ENCODE assay signal across 1 cellular context in the genomic region with DNA sequence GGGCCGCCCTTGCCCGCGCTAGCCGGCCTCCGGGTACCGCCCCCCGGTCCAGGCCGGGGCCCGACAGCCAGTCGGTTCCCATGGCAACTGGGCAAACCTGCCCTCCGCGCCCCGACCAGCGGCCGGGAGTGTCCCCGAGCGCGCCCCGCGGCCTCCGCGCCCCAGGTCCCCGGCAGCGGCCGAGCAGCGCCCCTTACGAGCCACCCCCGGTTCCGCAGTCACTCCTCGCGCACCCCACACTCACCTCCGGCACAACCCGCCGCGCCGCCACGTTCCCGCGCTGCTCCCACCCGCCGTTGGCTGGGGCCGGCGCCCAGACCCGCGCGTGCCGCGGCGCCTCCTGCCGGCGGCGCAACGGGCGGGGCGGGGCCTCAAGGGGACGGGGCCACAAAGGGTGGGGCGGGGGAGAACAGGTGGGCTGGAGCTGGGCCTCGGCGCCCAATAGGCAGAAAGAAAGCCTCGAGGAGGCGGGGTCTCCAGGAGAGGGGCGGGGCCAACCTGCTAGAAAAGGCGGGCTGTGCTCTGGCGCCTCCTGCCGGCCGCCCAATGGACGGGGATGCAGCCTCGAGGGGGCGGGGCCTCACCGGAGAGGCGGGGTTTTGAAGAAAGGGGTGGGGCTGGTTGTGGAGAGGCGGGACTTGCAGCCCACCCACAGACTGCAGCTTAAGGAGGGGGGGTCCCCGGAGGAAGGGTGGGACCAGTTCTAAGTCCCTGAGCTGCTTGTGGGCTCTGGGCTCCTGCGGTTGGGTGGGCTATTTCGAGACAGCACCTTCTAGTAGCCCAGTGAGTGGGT.
TF ChIP-seq lines count a peak whose summit lies in the region.

A gene with protein sequence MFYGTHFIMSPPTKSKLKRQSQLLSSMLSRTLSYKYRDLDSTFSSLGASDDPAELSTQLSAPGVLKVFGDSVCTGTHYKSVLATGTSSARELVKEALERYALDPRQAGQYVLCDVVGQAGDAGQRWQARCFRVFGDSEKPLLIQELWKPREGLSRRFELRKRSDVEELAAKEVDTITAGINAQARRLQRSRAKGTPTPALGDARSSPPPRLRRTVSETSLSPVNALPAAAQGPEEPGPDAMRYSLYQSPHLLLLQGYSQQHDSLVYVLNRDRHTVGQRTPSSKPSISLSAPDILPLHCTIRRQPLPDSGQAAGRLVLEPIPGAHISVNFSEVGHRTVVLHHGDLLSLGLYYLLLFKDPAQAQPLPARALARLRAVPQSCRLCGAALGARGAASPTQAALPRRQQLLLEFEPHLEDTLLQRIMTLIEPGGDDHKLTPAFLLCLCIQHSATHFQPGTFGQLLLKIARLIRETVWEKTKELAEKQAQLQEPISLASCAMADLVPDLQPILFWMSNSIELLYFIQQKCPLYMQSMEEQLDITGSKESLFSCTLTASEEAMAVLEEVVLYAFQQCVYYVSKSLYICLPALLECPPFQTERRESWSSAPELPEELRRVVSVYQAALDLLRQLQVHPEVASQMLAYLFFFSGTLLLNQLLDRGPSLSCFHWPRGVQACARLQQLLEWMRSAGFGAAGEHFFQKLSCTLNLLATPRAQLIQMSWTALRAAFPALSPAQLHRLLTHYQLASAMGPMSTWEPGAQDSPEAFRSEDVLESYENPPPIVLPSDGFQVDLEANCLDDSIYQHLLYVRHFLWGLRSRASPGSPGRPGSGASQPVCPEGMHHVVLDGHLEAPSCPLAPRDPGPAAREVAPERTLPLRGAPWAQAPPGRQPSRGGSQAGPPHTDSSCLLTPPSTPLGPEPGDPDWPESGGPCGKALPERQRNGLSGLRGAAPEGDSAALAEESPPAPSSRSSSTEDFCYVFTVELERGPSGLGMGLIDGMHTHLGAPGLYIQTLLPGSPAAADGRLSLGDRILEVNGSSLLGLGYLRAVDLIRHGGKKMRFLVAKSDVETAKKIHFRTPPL (minus strand): TSS at position 365 of the 793 bp plus-strand sequence. CDS start 5,577 bp downstream, outside the sequence.

TF ChIP-seq in HepG2, 621 proteins besides CTCF, POLR2A, EP300 and RAD21 (continued from another document and continues in another):
- TF ChIP-seq, protein P1, sequence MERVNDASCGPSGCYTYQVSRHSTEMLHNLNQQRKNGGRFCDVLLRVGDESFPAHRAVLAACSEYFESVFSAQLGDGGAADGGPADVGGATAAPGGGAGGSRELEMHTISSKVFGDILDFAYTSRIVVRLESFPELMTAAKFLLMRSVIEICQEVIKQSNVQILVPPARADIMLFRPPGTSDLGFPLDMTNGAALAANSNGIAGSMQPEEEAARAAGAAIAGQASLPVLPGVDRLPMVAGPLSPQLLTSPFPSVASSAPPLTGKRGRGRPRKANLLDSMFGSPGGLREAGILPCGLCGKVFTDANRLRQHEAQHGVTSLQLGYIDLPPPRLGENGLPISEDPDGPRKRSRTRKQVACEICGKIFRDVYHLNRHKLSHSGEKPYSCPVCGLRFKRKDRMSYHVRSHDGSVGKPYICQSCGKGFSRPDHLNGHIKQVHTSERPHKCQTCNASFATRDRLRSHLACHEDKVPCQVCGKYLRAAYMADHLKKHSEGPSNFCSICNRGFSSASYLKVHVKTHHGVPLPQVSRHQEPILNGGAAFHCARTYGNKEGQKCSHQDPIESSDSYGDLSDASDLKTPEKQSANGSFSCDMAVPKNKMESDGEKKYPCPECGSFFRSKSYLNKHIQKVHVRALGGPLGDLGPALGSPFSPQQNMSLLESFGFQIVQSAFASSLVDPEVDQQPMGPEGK (CRISPR knock-in tag; IDR thresholded peaks at IDR 0.05): 0 out of 2 replicates have a peak, but pooled peaks have one; percentile 28
- TF ChIP-seq, protein P2, sequence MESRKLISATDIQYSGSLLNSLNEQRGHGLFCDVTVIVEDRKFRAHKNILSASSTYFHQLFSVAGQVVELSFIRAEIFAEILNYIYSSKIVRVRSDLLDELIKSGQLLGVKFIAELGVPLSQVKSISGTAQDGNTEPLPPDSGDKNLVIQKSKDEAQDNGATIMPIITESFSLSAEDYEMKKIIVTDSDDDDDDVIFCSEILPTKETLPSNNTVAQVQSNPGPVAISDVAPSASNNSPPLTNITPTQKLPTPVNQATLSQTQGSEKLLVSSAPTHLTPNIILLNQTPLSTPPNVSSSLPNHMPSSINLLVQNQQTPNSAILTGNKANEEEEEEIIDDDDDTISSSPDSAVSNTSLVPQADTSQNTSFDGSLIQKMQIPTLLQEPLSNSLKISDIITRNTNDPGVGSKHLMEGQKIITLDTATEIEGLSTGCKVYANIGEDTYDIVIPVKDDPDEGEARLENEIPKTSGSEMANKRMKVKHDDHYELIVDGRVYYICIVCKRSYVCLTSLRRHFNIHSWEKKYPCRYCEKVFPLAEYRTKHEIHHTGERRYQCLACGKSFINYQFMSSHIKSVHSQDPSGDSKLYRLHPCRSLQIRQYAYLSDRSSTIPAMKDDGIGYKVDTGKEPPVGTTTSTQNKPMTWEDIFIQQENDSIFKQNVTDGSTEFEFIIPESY (CRISPR knock-in tag; IDR thresholded peaks at IDR 0.05): 0 out of 2 replicates have a peak, but pooled peaks have one; percentile 37
- TF ChIP-seq SIX4 (CRISPR knock-in tag; IDR thresholded peaks at IDR 0.05): no peak
- TF ChIP-seq ERF (CRISPR knock-in tag; IDR thresholded peaks at IDR 0.05): peak; percentile 45; the same call in 1 of the 2 replicates
- TF ChIP-seq MYC (CRISPR knock-in tag; IDR thresholded peaks at IDR 0.05; ENCODE audit: borderline replicate concordance): peak; percentile 16; the same call in 1 of the 2 replicates
- TF ChIP-seq SP5 (CRISPR knock-in tag; IDR thresholded peaks at IDR 0.05; ENCODE audit: borderline replicate concordance, low read depth): peak; percentile 39; the same call in 1 of the 2 replicates
- TF ChIP-seq PHF21A (CRISPR knock-in tag; IDR thresholded peaks at IDR 0.05): no peak
- 0 out of 2 replicates have a peak, but pooled peaks have one; percentile 56 for TF ChIP-seq MIER3 (CRISPR knock-in tag; IDR thresholded peaks at IDR 0.05; ENCODE audit: borderline replicate concordance)
- TF ChIP-seq, protein P3, sequence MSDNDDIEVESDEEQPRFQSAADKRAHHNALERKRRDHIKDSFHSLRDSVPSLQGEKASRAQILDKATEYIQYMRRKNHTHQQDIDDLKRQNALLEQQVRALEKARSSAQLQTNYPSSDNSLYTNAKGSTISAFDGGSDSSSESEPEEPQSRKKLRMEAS (IDR thresholded peaks at IDR 0.05): peak; percentile 67
- TF ChIP-seq XRCC5 (optimal IDR thresholded peaks at IDR 0.05; ENCODE audit: low read length): peak; percentile 16
- TF ChIP-seq, protein P4, sequence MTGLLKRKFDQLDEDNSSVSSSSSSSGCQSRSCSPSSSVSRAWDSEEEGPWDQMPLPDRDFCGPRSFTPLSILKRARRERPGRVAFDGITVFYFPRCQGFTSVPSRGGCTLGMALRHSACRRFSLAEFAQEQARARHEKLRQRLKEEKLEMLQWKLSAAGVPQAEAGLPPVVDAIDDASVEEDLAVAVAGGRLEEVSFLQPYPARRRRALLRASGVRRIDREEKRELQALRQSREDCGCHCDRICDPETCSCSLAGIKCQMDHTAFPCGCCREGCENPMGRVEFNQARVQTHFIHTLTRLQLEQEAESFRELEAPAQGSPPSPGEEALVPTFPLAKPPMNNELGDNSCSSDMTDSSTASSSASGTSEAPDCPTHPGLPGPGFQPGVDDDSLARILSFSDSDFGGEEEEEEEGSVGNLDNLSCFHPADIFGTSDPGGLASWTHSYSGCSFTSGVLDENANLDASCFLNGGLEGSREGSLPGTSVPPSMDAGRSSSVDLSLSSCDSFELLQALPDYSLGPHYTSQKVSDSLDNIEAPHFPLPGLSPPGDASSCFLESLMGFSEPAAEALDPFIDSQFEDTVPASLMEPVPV (CRISPR knock-in tag; IDR thresholded peaks at IDR 0.05): 0 out of 2 replicates have a peak, but pooled peaks have one; percentile 13
- TF ChIP-seq IRF2 (CRISPR knock-in tag; IDR thresholded peaks at IDR 0.05): 0 out of 2 replicates have a peak, but pooled peaks have one; percentile 29
- TF ChIP-seq, protein P5, sequence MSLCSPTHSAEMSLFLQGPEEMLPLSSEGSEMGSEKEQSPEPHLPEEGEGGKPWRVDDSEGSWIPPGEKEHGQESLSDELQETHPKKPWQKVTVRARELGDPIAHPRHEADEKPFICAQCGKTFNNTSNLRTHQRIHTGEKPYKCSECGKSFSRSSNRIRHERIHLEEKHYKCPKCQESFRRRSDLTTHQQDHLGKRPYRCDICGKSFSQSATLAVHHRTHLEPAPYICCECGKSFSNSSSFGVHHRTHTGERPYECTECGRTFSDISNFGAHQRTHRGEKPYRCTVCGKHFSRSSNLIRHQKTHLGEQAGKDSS (CRISPR knock-in tag; IDR thresholded peaks at IDR 0.05; ENCODE audit: borderline replicate concordance, low read depth): no peak; the same call in 1 of the 2 replicates
- TF ChIP-seq, protein P6, sequence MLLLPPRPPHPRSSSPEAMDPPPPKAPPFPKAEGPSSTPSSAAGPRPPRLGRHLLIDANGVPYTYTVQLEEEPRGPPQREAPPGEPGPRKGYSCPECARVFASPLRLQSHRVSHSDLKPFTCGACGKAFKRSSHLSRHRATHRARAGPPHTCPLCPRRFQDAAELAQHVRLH (CRISPR knock-in tag; IDR thresholded peaks at IDR 0.05; ENCODE audit: borderline replicate concordance, low read depth): peak; percentile 26; the same call in 1 of the 2 replicates
- peak; percentile 48 for TF ChIP-seq HNRNPK (IDR thresholded peaks at IDR 0.05; ENCODE audit: low read depth, low read length, poor library complexity, severe bottlenecking)
- TF ChIP-seq, protein P7, sequence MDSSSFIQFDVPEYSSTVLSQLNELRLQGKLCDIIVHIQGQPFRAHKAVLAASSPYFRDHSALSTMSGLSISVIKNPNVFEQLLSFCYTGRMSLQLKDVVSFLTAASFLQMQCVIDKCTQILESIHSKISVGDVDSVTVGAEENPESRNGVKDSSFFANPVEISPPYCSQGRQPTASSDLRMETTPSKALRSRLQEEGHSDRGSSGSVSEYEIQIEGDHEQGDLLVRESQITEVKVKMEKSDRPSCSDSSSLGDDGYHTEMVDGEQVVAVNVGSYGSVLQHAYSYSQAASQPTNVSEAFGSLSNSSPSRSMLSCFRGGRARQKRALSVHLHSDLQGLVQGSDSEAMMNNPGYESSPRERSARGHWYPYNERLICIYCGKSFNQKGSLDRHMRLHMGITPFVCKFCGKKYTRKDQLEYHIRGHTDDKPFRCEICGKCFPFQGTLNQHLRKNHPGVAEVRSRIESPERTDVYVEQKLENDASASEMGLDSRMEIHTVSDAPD (CRISPR knock-in tag; IDR thresholded peaks at IDR 0.05): no peak
- peak; percentile 85; the same call in 1 of the 2 replicates for TF ChIP-seq DR1 (CRISPR knock-in tag; IDR thresholded peaks at IDR 0.05)
- TF ChIP-seq, protein P8, sequence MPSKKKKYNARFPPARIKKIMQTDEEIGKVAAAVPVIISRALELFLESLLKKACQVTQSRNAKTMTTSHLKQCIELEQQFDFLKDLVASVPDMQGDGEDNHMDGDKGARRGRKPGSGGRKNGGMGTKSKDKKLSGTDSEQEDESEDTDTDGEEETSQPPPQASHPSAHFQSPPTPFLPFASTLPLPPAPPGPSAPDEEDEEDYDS (CRISPR knock-in tag; IDR thresholded peaks at IDR 0.05): peak; percentile 94
- 0 out of 2 replicates have a peak, but pooled peaks have one; percentile 33 for TF ChIP-seq TSC22D2 (CRISPR knock-in tag; IDR thresholded peaks at IDR 0.05; ENCODE audit: borderline replicate concordance)
- TF ChIP-seq, protein P9, sequence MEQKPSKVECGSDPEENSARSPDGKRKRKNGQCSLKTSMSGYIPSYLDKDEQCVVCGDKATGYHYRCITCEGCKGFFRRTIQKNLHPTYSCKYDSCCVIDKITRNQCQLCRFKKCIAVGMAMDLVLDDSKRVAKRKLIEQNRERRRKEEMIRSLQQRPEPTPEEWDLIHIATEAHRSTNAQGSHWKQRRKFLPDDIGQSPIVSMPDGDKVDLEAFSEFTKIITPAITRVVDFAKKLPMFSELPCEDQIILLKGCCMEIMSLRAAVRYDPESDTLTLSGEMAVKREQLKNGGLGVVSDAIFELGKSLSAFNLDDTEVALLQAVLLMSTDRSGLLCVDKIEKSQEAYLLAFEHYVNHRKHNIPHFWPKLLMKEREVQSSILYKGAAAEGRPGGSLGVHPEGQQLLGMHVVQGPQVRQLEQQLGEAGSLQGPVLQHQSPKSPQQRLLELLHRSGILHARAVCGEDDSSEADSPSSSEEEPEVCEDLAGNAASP (CRISPR knock-in tag; IDR thresholded peaks at IDR 0.05; ENCODE audit: borderline replicate concordance): 0 out of 2 replicates have a peak, but pooled peaks have one; percentile 11
- TF ChIP-seq PHB2 (IDR thresholded peaks at IDR 0.05; ENCODE audit: partially characterized antibody): no peak
- TF ChIP-seq HOXA3 (CRISPR knock-in tag; IDR thresholded peaks at IDR 0.05): peak; percentile 38; the same call in 1 of the 2 replicates
- no peak for TF ChIP-seq MATR3 (CRISPR knock-in tag; IDR thresholded peaks at IDR 0.05)
- no peak for TF ChIP-seq ZFP36 (IDR thresholded peaks at IDR 0.05; ENCODE audit: borderline replicate concordance, low read depth, low read length, partially characterized antibody)
- peak; percentile 35; the same call in 1 of the 2 replicates for TF ChIP-seq ZNF614 (CRISPR knock-in tag; IDR thresholded peaks at IDR 0.05; ENCODE audit: borderline replicate concordance)
- no peak for TF ChIP-seq KLF6 (CRISPR knock-in tag; IDR thresholded peaks at IDR 0.05)
- TF ChIP-seq SALL1 (CRISPR knock-in tag; IDR thresholded peaks at IDR 0.05): peak; percentile 19; the same call in 1 of the 2 replicates
- no peak for TF ChIP-seq ZNF382 (CRISPR knock-in tag; IDR thresholded peaks at IDR 0.05; ENCODE audit: borderline replicate concordance)
- TF ChIP-seq ZMYM4 (CRISPR knock-in tag; IDR thresholded peaks at IDR 0.05): peak; percentile 78
- TF ChIP-seq SOX13 (IDR thresholded peaks at IDR 0.05): no peak
- TF ChIP-seq SOX13 (CRISPR knock-in tag; conservative IDR thresholded peaks at IDR 0.05 in 1 of 2, IDR thresholded peaks at IDR 0.05 in 1 of 2): 0 out of 4 replicates have a peak, but pooled peaks of 1 of the 2 experiments have one; percentile 18
- TF ChIP-seq ASH2L (IDR thresholded peaks at IDR 0.05; ENCODE audit: insufficient read length, low read depth, low read length): peak; percentile 19
- TF ChIP-seq, protein P10, sequence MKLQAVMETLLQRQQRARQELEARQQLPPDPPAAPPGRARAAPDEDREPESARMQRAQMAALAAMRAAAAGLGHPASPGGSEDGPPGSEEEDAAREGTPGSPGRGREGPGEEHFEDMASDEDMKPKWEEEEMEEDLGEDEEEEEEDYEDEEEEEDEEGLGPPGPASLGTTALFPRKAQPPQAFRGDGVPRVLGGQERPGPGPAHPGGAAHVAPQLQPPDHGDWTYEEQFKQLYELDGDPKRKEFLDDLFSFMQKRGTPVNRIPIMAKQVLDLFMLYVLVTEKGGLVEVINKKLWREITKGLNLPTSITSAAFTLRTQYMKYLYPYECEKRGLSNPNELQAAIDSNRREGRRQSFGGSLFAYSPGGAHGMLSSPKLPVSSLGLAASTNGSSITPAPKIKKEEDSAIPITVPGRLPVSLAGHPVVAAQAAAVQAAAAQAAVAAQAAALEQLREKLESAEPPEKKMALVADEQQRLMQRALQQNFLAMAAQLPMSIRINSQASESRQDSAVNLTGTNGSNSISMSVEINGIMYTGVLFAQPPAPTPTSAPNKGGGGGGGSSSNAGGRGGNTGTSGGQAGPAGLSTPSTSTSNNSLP (IDR thresholded peaks at IDR 0.05; ENCODE audit: low read depth, low read length): no peak
- peak; percentile 72 for TF ChIP-seq RFX1 (IDR thresholded peaks at IDR 0.05)
- peak; percentile 6; the same call in 1 of the 2 replicates for TF ChIP-seq SMC3 (IDR thresholded peaks at IDR 0.05; ENCODE audit: low read length)
